In genomic region chr7:151859111-151859947, GRCh38 we compare ENCODE assay signal across 20 cellular contexts. TPM values are rescaled to one million over a fixed set of nuclear protein-coding genes. Genes with fewer than 3 reads are reported as not detected.
A peak's percentile ranks its signal among the peaks of the same experiment; 100 is the strongest.
DNase-seq lines count a peak whose midpoint lies in the region; ATAC-seq and TF ChIP-seq lines count a peak whose summit lies in the region.
"Had no signal": no experiment of that assay in that cellular context is flagged by ENCODE, and none has a peak within 500 bp of the region (broad histone marks: within the 10 kb centered on the region; RNA-seq: fewer than 3 reads in every experiment).

No MANE protein-coding gene starts in this region.

- peaks cover 0 to 3% (median 0%) of the 10 kb centered on the region in 9 donors for H3K36me3 ChIP-seq in heart right ventricle
- H3K36me3 ChIP-seq in osteoblast (ENCODE audit: insufficient read depth, low read length), result no peaks in the 10 kb centered on the region
- H3K36me3 ChIP-seq in spleen, result peaks cover 0 to 15% (median 0%) of the 10 kb centered on the region in 6 donors

- H3K9me3 ChIP-seq in heart right ventricle (no peaks in the 10 kb centered on the region), osteoblast (ENCODE audit: low read depth, low read length) (no peaks in the 10 kb centered on the region), spleen (no peaks in the 10 kb centered on the region)

- ATAC-seq in heart right ventricle (peak in 7 of 8 donors; percentile 52 to 85 (median 82)), HG02981 (IDR thresholded peaks at IDR 0.05; ENCODE audit: unreplicated experiment) (no peak)
- ATAC-seq: HCT116; naive thymus-derived CD8-positive, alpha-beta T cell; Panc1 had no signal

- intact Hi-C loops in heart right ventricle (cut with DNase I) (no loop called here), spleen (cut with DNase I; ENCODE audit: low total_unique reads) (no loop called here)

- H3K27me3 ChIP-seq in heart right ventricle, result no peaks in the 10 kb centered on the region
- peaks cover 8% of the 10 kb centered on the region for H3K27me3 ChIP-seq in osteoblast (ENCODE audit: insufficient read depth, low read length)
- H3K27me3 ChIP-seq in spleen (replicated peaks in 1 of 7), result no peaks in the 10 kb centered on the region

- TF ChIP-seq CTCF in heart right ventricle (IDR thresholded peaks at IDR 0.05) (no peak), osteoblast (IDR thresholded peaks at IDR 0.05; ENCODE audit: extremely low read depth, low read depth, low read length) (no peak), spleen (IDR thresholded peaks at IDR 0.05 in 8 of 11, conservative IDR thresholded peaks at IDR 0.05 in 3 of 11) (no peak)

- H3K4me1 ChIP-seq in heart right ventricle, result peaks cover 0 to 15% (median 4%) of the 10 kb centered on the region in 9 donors
- no peaks in the 10 kb centered on the region for H3K4me1 ChIP-seq in osteoblast (ENCODE audit: insufficient read depth, low read length)
- H3K4me1 ChIP-seq in spleen, result peaks cover 0 to 24% (median 8%) of the 10 kb centered on the region in 6 donors
- H3K4me1 ChIP-seq: parathyroid adenoma had no signal

- H3K27ac ChIP-seq in heart right ventricle, result no peak overlapping the region
- H3K27ac ChIP-seq in osteoblast (ENCODE audit: low read depth, low read length), result no peak overlapping the region
- H3K27ac ChIP-seq in spleen, result no peak overlapping the region
- H3K27ac ChIP-seq: parathyroid adenoma had no signal

- H3K4me2 ChIP-seq in osteoblast (ENCODE audit: insufficient read depth, low read length), result no peak overlapping the region

- TF ChIP-seq POLR2A in spleen (IDR thresholded peaks at IDR 0.05), result no peak

- H3K4me3 ChIP-seq in heart right ventricle, result no peak overlapping the region
- H3K4me3 ChIP-seq in osteoblast (ENCODE audit: insufficient read depth, low read length), result no peak overlapping the region
- no peak overlapping the region for H3K4me3 ChIP-seq in spleen

- DNase-seq in G401 (ENCODE audit: low spot score) (peak; percentile 64), NCI-H446 treated with DMSO at 0.1 percent for 48 hours (lab: John Stamatoyannopoulos, UW) (peak; percentile 49), heart right ventricle (peak in 1 of 2 donors; percentile 59), osteoblast (ENCODE audit: insufficient read length, low spot score, missing footprints) (peak; percentile 49), COLO829 (ENCODE audit: low spot score) (no peak), NCI-H2227 (lab: John Stamatoyannopoulos, UW; ENCODE audit: unreplicated experiment) (no peak), spleen (no peak)
- DNase-seq: activated CD4-positive, alpha-beta T cell treated with anti-CD3 and anti-CD28 coated beads for 1 hour; activated CD8-positive, alpha-beta memory T cell treated with anti-CD3 and anti-CD28 coated beads for 24 hours; activated naive CD4-positive, alpha-beta T cell treated with Interleukin-2 at 50 U/mL for 16 hours; activated T-cell treated with anti-CD3 and anti-CD28 coated beads, Interleukin-2, amount 50 U/mL, for 1 hour; midbrain; naive thymus-derived CD8-positive, alpha-beta T cell; NCI-H1436; NCI-H510A treated with DMSO at 0.1 percent for 48 hours; NK-92 treated with Interleukin-12 subunit alpha and Interleukin-12 subunit beta, amount 100 ng/mL, for 24 hours had no signal

- no peaks in the 10 kb centered on the region for H3K79me2 ChIP-seq in osteoblast (ENCODE audit: insufficient read depth, low read length)

- in situ Hi-C loops in G401 (cut with HindIII; ENCODE audit: low sequenced_read_pairs), result no loop called here

- no peak overlapping the region for H2AFZ ChIP-seq in osteoblast (ENCODE audit: low read length)
- H2AFZ ChIP-seq: parathyroid adenoma had no signal

- H4K20me1 ChIP-seq in osteoblast (ENCODE audit: insufficient read depth, low read length), result no peaks in the 10 kb centered on the region

- WGBS in heart right ventricle, 2 donors, result 79 to 84% methylated on average over 28 of the region's 28 CpGs
- WGBS in spleen, 5 donors, result 90 to 94% (median 91%) methylated on average over 26 to 28 of the region's 28 CpGs

RNA-seq across cellular contexts. Expression of gene PRKAG2, which starts 17.6 kb away (rescaled TPM):
- 92.4 and 97.3 TPM in 2 replicates for total RNA-seq in G401 (2014; rRNA removed; shearing (Covaris generic))
- total RNA-seq in heart right ventricle (100 to 1,000 TPM; 101 to 156 (median 121) TPM), osteoblast (20.6 TPM in 2 replicates), spleen (10 to 100 TPM; 25.6 to 50.9 (median 41.3) TPM)
- polyA plus RNA-seq in heart right ventricle (10 to 100 TPM; 52.4 to 68.0 TPM), spleen (10 to 100 TPM; 15.8 to 31.4 (median 18.3) TPM)

Comparison
In these comparisons a context has a peak if more than half of its experiments do, and no peak if none do; other contexts are left out.
1. DNase-seq: peak in G401 (single experiment), NCI-H446 treated with DMSO at 0.1 percent for 48 hours (single experiment) and osteoblast (single experiment); none in COLO829 (single experiment), NCI-H2227 (single experiment) and spleen (single experiment).